ENCODE assay signal across 1 cellular context in genomic region chr17:28896884-28897768, GRCh38.
TF ChIP-seq lines count a peak whose summit lies in the region.

TSS of gene FLOT2 (minus strand) at chr17:28897733. CDS start at chr17:28897574, 159 bp downstream.

TF ChIP-seq in HEK293, 187 proteins besides CTCF, POLR2A, EP300 and RAD21 (continued from another document and continues in another):
- TF ChIP-seq PRDM10 (tag by site-specific recombination; IDR thresholded peaks at IDR 0.05) (no peak; the same call in none of the 2 replicates), ZFHX2 (tag by site-specific recombination; conservative IDR thresholded peaks at IDR 0.05) (peak; percentile 79), ZNF785 (tag by site-specific recombination; IDR thresholded peaks at IDR 0.05) (no peak), ZFP41 (tag by site-specific recombination; IDR thresholded peaks at IDR 0.05; ENCODE audit: borderline replicate concordance) (no peak), ZBTB44 (tag by site-specific recombination; IDR thresholded peaks at IDR 0.05) (0 out of 2 replicates have a peak, but pooled peaks have one; percentile 43), ZSCAN16 (tag by site-specific recombination; IDR thresholded peaks at IDR 0.05) (peak; percentile 51; the same call in 1 of the 2 replicates), ZNF76 (tag by site-specific recombination; IDR thresholded peaks at IDR 0.05; ENCODE audit: borderline replicate concordance, low read depth) (peak; percentile 64), ZNF19 (tag by site-specific recombination; IDR thresholded peaks at IDR 0.05; ENCODE audit: low read depth) (no peak), ZNF626 (tag by site-specific recombination; IDR thresholded peaks at IDR 0.05) (no peak), IKZF3 (tag by site-specific recombination; IDR thresholded peaks at IDR 0.05) (no peak), HOXD13 (CRISPR knock-in tag; IDR thresholded peaks at IDR 0.05; ENCODE audit: borderline replicate concordance) (no peak; the same call in 1 of the 2 replicates), ZNF610 (tag by site-specific recombination; IDR thresholded peaks at IDR 0.05; ENCODE audit: borderline replicate concordance) (no peak), ZNF658 (tag by site-specific recombination; IDR thresholded peaks at IDR 0.05) (no peak), TSHZ1 (tag by site-specific recombination; IDR thresholded peaks at IDR 0.05; ENCODE audit: borderline replicate concordance) (no peak), ZNF18 (tag by site-specific recombination; IDR thresholded peaks at IDR 0.05) (no peak), ZNF48 (tag by site-specific recombination; IDR thresholded peaks at IDR 0.05) (no peak), ZBTB49 (tag by site-specific recombination; IDR thresholded peaks at IDR 0.05; ENCODE audit: low read depth) (no peak), ZNF23 (tag by site-specific recombination; IDR thresholded peaks at IDR 0.05; ENCODE audit: borderline replicate concordance) (no peak), ZNF416 (tag by site-specific recombination; IDR thresholded peaks at IDR 0.05) (no peak), ZNF529 (tag by site-specific recombination; IDR thresholded peaks at IDR 0.05; ENCODE audit: insufficient replicate concordance) (no peak), SALL2 (tag by site-specific recombination; IDR thresholded peaks at IDR 0.05; ENCODE audit: borderline replicate concordance) (0 out of 2 replicates have a peak, but pooled peaks have one; percentile 37), ZFP37 (tag by site-specific recombination; IDR thresholded peaks at IDR 0.05) (peak; percentile 53; the same call in 1 of the 2 replicates), MEIS1 (CRISPR knock-in tag; IDR thresholded peaks at IDR 0.05; ENCODE audit: borderline replicate concordance) (0 out of 2 replicates have a peak, but pooled peaks have one; percentile 27), ZBTB8A (tag by site-specific recombination; IDR thresholded peaks at IDR 0.05) (peak; percentile 93), ZSCAN30 (tag by site-specific recombination; IDR thresholded peaks at IDR 0.05) (no peak; the same call in none of the 2 replicates), ZNF501 (tag by site-specific recombination; IDR thresholded peaks at IDR 0.05) (peak; percentile 92), ZNF600 (tag by site-specific recombination; IDR thresholded peaks at IDR 0.05) (peak; percentile 63), ZNF132 (tag by site-specific recombination; IDR thresholded peaks at IDR 0.05; ENCODE audit: borderline replicate concordance) (no peak), MZF1 (tag by site-specific recombination; IDR thresholded peaks at IDR 0.05; ENCODE audit: borderline replicate concordance) (no peak; the same call in 1 of the 2 replicates), EGR2 (tag by site-specific recombination; IDR thresholded peaks at IDR 0.05; ENCODE audit: low read depth) (peak; percentile 56), ZNF174 (tag by site-specific recombination; IDR thresholded peaks at IDR 0.05) (no peak), ZNF530 (tag by site-specific recombination; IDR thresholded peaks at IDR 0.05; ENCODE audit: low read depth) (no peak), ZNF274 (IDR thresholded peaks at IDR 0.05; ENCODE audit: low read length) (no peak), ZNF274 (tag by site-specific recombination; IDR thresholded peaks at IDR 0.05; ENCODE audit: borderline replicate concordance) (no peak), ZNF341 (tag by site-specific recombination; IDR thresholded peaks at IDR 0.05; ENCODE audit: low read depth) (peak; percentile 86), ZBTB6 (tag by site-specific recombination; IDR thresholded peaks at IDR 0.05) (0 out of 2 replicates have a peak, but pooled peaks have one; percentile 22), ZNF596 (tag by site-specific recombination; IDR thresholded peaks at IDR 0.05) (peak; percentile 65; the same call in 1 of the 2 replicates), ZNF585B (tag by site-specific recombination; IDR thresholded peaks at IDR 0.05) (0 out of 2 replicates have a peak, but pooled peaks have one; percentile 22), ZEB2 (tag by site-specific recombination; IDR thresholded peaks at IDR 0.05) (peak; percentile 62), ZBTB20 (tag by site-specific recombination; IDR thresholded peaks at IDR 0.05) (peak; percentile 94), ZNF133 (tag by site-specific recombination; IDR thresholded peaks at IDR 0.05) (no peak), ZNF513 (tag by site-specific recombination; IDR thresholded peaks at IDR 0.05) (no peak; the same call in 1 of the 2 replicates), ZSCAN4 (tag by site-specific recombination; IDR thresholded peaks at IDR 0.05) (no peak), SP3 (tag by site-specific recombination; IDR thresholded peaks at IDR 0.05) (peak; percentile 76), PRDM6 (tag by site-specific recombination; IDR thresholded peaks at IDR 0.05) (no peak)
